ENCODE assay signal across 8 cellular contexts in genomic region chr9:128254855-128255759, GRCh38. TPM values are rescaled to one million over a fixed set of nuclear protein-coding genes. Genes with fewer than 3 reads are reported as not detected.
DNase-seq lines count a peak whose midpoint lies in the region; TF ChIP-seq lines count a peak whose summit lies in the region.

No MANE protein-coding gene starts in this region.

- no peak overlapping the region for H3K4me3 Mint-ChIP-seq in nephron progenitor cell

- DNase-seq in activated gamma-delta T cell treated with Interleukin-2 at 50 U/mL for 16 hours = peak; percentile 50
- DNase-seq in activated gamma-delta T cell (lab: John Stamatoyannopoulos, UW) = no peak
- DNase-seq in NCI-H510A (lab: John Stamatoyannopoulos, UW) = peak; percentile 37
- peak; percentile 85 for DNase-seq in activated CD8-positive, alpha-beta memory T cell treated with anti-CD3 and anti-CD28 coated beads, Interleukin-2, amount 50 U/mL, for 48 hours
- no peak for DNase-seq in esophagus muscularis mucosa (ENCODE audit: extremely low spot score)
- DNase-seq in nephron progenitor cell = peak; percentile 89
- peak; percentile 59 for DNase-seq in transverse colon
- no peak for DNase-seq in putamen (ENCODE audit: low spot score)

- H3K27ac Mint-ChIP-seq in nephron progenitor cell = no peak overlapping the region

- H3K36me3 Mint-ChIP-seq in nephron progenitor cell (ENCODE audit: low read depth) = peaks cover 32% of the 10 kb centered on the region

- peaks cover 39% of the 10 kb centered on the region for H3K4me1 Mint-ChIP-seq in nephron progenitor cell

- H3K4me3 ChIP-seq in esophagus muscularis mucosa (no peak overlapping the region), transverse colon (no peak overlapping the region)

- WGBS in esophagus muscularis mucosa = 47% methylated on average over 11 of the region's 18 CpGs
- WGBS in transverse colon (ENCODE audit: low coverage in 1 of 2), 2 donors = 60 to 67% methylated on average over 1 to 18 of the region's 18 CpGs

- TF ChIP-seq POLR2A in esophagus muscularis mucosa (IDR thresholded peaks at IDR 0.05; ENCODE audit: low read depth) = no peak
- no peak for TF ChIP-seq POLR2A in transverse colon (IDR thresholded peaks at IDR 0.05)

- intact Hi-C loops in esophagus muscularis mucosa (cut with DNase I) (no loop called here), transverse colon (cut with DNase I; ENCODE audit: low total_unique reads) (no loop called here)

- H3K36me3 ChIP-seq in esophagus muscularis mucosa (peaks cover 32 to 52% (median 44%) of the 10 kb centered on the region in 4 donors), transverse colon (peaks cover 0 to 34% (median 16%) of the 10 kb centered on the region in 4 donors)

- in situ Hi-C loops in transverse colon (cut with MboI; ENCODE audit: low pct_ligation_motif_present in 1 of 4, low pct_unique_long_range_greater_than_20kb in 1 of 4, low sequenced_read_pairs in 3 of 4) = no loop called here

- H3K27ac ChIP-seq in esophagus muscularis mucosa (replicated peaks in 1 of 4) (no peak overlapping the region), transverse colon (no peak overlapping the region)

- H3K27me3 ChIP-seq in esophagus muscularis mucosa (peaks cover 0 to 21% (median 2%) of the 10 kb centered on the region in 4 donors), transverse colon (peaks cover 10% of the 10 kb centered on the region)

- peak; percentile 62 to 86 (median 69) for TF ChIP-seq CTCF in esophagus muscularis mucosa (IDR thresholded peaks at IDR 0.05)
- peak; percentile 86 for TF ChIP-seq CTCF in nephron progenitor cell (IDR thresholded peaks at IDR 0.05)
- TF ChIP-seq CTCF in transverse colon (IDR thresholded peaks at IDR 0.05) = peak; percentile 75 to 86 (median 81)

- no peaks in the 10 kb centered on the region for H3K9me3 Mint-ChIP-seq in nephron progenitor cell

- peaks cover 14 to 24% (median 17%) of the 10 kb centered on the region in 4 donors for H3K4me1 ChIP-seq in esophagus muscularis mucosa
- peaks cover 4 to 15% (median 9%) of the 10 kb centered on the region in 4 donors for H3K4me1 ChIP-seq in transverse colon

- no peaks in the 10 kb centered on the region for H3K9me3 ChIP-seq in esophagus muscularis mucosa
- H3K9me3 ChIP-seq in transverse colon = no peaks in the 10 kb centered on the region

- H3K27me3 Mint-ChIP-seq in nephron progenitor cell (ENCODE audit: low read depth, poor library complexity) = peaks cover 5% of the 10 kb centered on the region

- TF ChIP-seq EP300 in esophagus muscularis mucosa (IDR thresholded peaks at IDR 0.05) (no peak), transverse colon (IDR thresholded peaks at IDR 0.05; ENCODE audit: low read depth) (no peak)

RNA-seq across cellular contexts. Expression of gene GOLGA2, which starts 20.7 kb away (rescaled TPM):
- total RNA-seq in esophagus muscularis mucosa (100 to 1,000 TPM in 2 of 4 donors, 10 to 100 TPM in 2; 71.1 to 108 (median 101) TPM), transverse colon (100 to 1,000 TPM in 1 of 4 donors, 10 to 100 TPM in 3; 69.9 to 206 (median 75.5) TPM)

RNA-seq across cellular contexts. Expression of gene SWI5, which starts 21.0 kb away (rescaled TPM):
- total RNA-seq in esophagus muscularis mucosa (10 to 100 TPM; 16.2 to 26.6 (median 21.0) TPM), transverse colon (10 to 100 TPM in 2 of 4 donors, 1 to 10 TPM in 1, not detected in 1; 7.8 to 20.8 (median 20.8) TPM)

RNA-seq across cellular contexts. Expression of gene DNM1, which starts 51.9 kb away (rescaled TPM):
- 10 to 100 TPM; 10.9 to 27.0 (median 16.8) TPM for total RNA-seq in esophagus muscularis mucosa
- 10 to 100 TPM in 2 of 4 donors, 1 to 10 TPM in 2; 7.5 to 41.8 (median 14.3) TPM for total RNA-seq in transverse colon

Comparison
In these comparisons a context has a peak if more than half of its experiments do, and no peak if none do; other contexts are left out.
1. DNase-seq: peak in activated gamma-delta T cell treated with Interleukin-2 at 50 U/mL for 16 hours (single experiment), NCI-H510A (single experiment), activated CD8-positive, alpha-beta memory T cell treated with anti-CD3 and anti-CD28 coated beads, Interleukin-2, amount 50 U/mL, for 48 hours (single experiment), nephron progenitor cell (single experiment) and transverse colon (single experiment); none in activated gamma-delta T cell (single experiment), esophagus muscularis mucosa (single experiment) and putamen (single experiment).
2. Peak in every context shown above with its lines, with median percentiles within 50 percentile points of each other: CTCF ChIP-seq.